Comparison of ENCODE assay signal across 3 cellular contexts in the genomic region with DNA sequence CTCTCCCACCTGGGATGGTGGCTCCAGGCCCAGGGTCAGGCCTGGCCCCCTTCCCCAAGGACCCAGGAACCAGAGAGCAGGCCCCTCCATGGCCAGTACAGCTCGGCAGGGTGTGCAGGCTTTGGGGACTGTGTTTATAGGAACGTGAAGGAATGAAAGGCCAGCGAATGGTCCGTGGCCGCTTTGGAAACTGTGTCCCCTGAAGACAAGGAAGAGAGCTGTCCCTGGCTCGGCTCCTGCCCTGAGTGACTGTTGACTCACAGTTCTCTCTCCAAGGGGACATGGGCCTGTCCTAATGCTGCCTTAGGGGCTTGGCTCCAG. TPM values are rescaled to one million over a fixed set of nuclear protein-coding genes. Genes with fewer than 3 reads are reported as not detected.
"Had no signal": no experiment of that assay in that cellular context is flagged by ENCODE, and none has a peak within 500 bp of the region (broad histone marks: within the 10 kb centered on the region; RNA-seq: fewer than 3 reads in every experiment).

No MANE protein-coding gene starts in this region.

RNA-seq across cellular contexts. Expression of gene ALPP, which starts 43.7 kb away (rescaled TPM):
- total RNA-seq: K562, Right ventricle myocardium superior had no signal
- polyA plus RNA-seq: IgD-negative memory B cell had no signal
